In genomic region chr3:128497305-128498126, GRCh38 we compare ENCODE assay signal across 8 cellular contexts. TPM values are rescaled to one million over a fixed set of nuclear protein-coding genes. Genes with fewer than 3 reads are reported as not detected.
DNase-seq lines count a peak whose midpoint lies in the region; ATAC-seq and TF ChIP-seq lines count a peak whose summit lies in the region.

No MANE protein-coding gene starts in this region.

- no peak for ATAC-seq in HG02938 (IDR thresholded peaks at IDR 0.05; ENCODE audit: unreplicated experiment)

- no peaks in the 10 kb centered on the region for H3K9me3 ChIP-seq in mesodermal cell (ENCODE audit: control insufficient read depth, low read length)

- peaks cover 21% of the 10 kb centered on the region for H3K4me1 ChIP-seq in mesodermal cell (ENCODE audit: control insufficient read depth, insufficient read depth, low read length, poor library complexity, severe bottlenecking)

- H3K27ac ChIP-seq in mesodermal cell (ENCODE audit: low read depth, low read length, severe bottlenecking): no peak overlapping the region

- peak; percentile 68 for TF ChIP-seq CTCF in AG09309 (IDR thresholded peaks at IDR 0.05; ENCODE audit: control insufficient read depth, insufficient read depth, low read depth, low read length, missing control alignments)

- no peak for DNase-seq in AG09309 (ENCODE audit: low read depth)
- peak; percentile 44 for DNase-seq in H4 (ENCODE audit: low spot score)
- DNase-seq in NCI-H526 treated with DMSO at 0.1 percent for 48 hours (lab: John Stamatoyannopoulos, UW): peak; percentile 93
- DNase-seq in activated CD4-positive, alpha-beta T cell treated with anti-CD3 and anti-CD28 coated beads, Interleukin-2, amount 50 U/mL, for 48 hours: peak; percentile 74 to 78
- peak; percentile 94 for DNase-seq in ecto neural progenitor cell (ENCODE audit: low spot score)
- peak; percentile 31 to 46 for DNase-seq in stimulated activated CD8-positive, alpha-beta memory T cell treated with anti-CD3 and anti-CD28 coated beads, Interleukin-2, amount 100 ng/mL, for 1 hour (ENCODE audit: low read depth in 2 of 2)

- peak overlapping the region; percentile 41 for H3K4me3 ChIP-seq in AG09309 (ENCODE audit: control insufficient read depth, low read depth, low read length)
- peak overlapping the region; percentile 23 for H3K4me3 ChIP-seq in mesodermal cell (ENCODE audit: extremely low read depth, insufficient read depth, low read length, poor library complexity, severe bottlenecking)

- H3K36me3 ChIP-seq in mesodermal cell (ENCODE audit: control insufficient read depth, insufficient read depth, low read length): peaks cover 14% of the 10 kb centered on the region

- WGBS in mesodermal cell (ENCODE audit: insufficient coverage in 2 of 2), 2 experiments: 3 to 4% methylated on average over 45 to 61 of the region's 77 CpGs

RNA-seq across cellular contexts. Expression of gene GATA2, which starts 4.5 kb away (rescaled TPM):
- total RNA-seq in H4 (2014; rRNA removed; shearing (Covaris generic)): 4.0 TPM in 2 replicates
- 66.4 TPM for polyA plus RNA-seq in mesodermal cell (2013, experiment 1 of 2)
- polyA plus RNA-seq in mesodermal cell (2013, experiment 2 of 2): 59.3 TPM

RNA-seq across cellular contexts. Expression of gene DNAJB8, which starts 30.8 kb away (rescaled TPM):
- not detected in 2 replicates for total RNA-seq in H4 (2014; rRNA removed; shearing (Covaris generic))
- polyA plus RNA-seq in mesodermal cell (2013, experiment 1 of 2): not detected
- polyA plus RNA-seq in mesodermal cell (2013, experiment 2 of 2): not detected
